16 cellular contexts compared by ENCODE assay signal in the genomic region with DNA sequence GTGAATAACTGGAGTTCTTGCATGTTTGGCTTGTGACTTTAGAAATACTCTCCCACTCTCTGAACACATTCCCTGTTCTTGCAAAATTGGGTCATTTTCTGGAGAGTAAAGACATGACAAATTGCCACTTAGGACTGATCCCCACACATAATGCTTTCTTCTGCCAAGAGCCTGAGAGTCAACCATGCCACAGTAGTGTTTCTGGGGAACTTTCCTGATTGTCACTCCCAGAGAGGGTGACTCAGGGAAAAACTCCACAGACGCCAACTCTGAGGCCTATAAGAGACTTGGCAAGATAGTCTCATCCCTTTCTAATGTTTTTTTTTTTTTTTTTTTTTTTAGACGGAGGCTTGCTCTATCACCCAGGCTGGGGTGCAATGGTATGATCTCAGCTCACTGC.
DNase-seq lines count a peak whose midpoint lies in the region; ATAC-seq and TF ChIP-seq lines count a peak whose summit lies in the region.
"Had no signal": no experiment of that assay in that cellular context is flagged by ENCODE, and none has a peak within 500 bp of the region (broad histone marks: within the 10 kb centered on the region; RNA-seq: fewer than 3 reads in every experiment).

No MANE protein-coding gene starts in this region.

- no peaks in the 10 kb centered on the region for H3K36me3 Mint-ChIP-seq in neural progenitor cell

- no peak for TF ChIP-seq POLR2A in adrenal gland (IDR thresholded peaks at IDR 0.05)

- no peaks in the 10 kb centered on the region for H3K36me3 ChIP-seq in adrenal gland (replicated peaks in 1 of 2)
- H3K36me3 ChIP-seq in neural progenitor cell = no peaks in the 10 kb centered on the region
- H3K36me3 ChIP-seq in subcutaneous abdominal adipose tissue (ENCODE audit: control insufficient read depth in 5 of 5, insufficient read depth in 5 of 5, low read length in 5 of 5) = no peaks in the 10 kb centered on the region

- peaks cover 10% of the 10 kb centered on the region for H3K27me3 Mint-ChIP-seq in neural progenitor cell (ENCODE audit: insufficient read depth, low read depth)

- no peaks in the 10 kb centered on the region for H3K9me3 Mint-ChIP-seq in neural progenitor cell
- H3K9me3 Mint-ChIP-seq: CD4-positive, alpha-beta T cell; GM23338; HFFc6 had no signal

- intact Hi-C loops in adrenal gland (cut with DNase I) = no loop called here

- no peak overlapping the region for H3K9ac ChIP-seq in neural progenitor cell
- no peak overlapping the region for H3K9ac ChIP-seq in subcutaneous abdominal adipose tissue (ENCODE audit: low read length in 5 of 5)

- H3K27me3 ChIP-seq in adrenal gland (no peaks in the 10 kb centered on the region), neural progenitor cell (no peaks in the 10 kb centered on the region), subcutaneous abdominal adipose tissue (ENCODE audit: control insufficient read depth in 5 of 5, insufficient read depth in 4 of 5, low read length in 5 of 5) (peaks cover 0 to 2% (median 0%) of the 10 kb centered on the region in 5 donors)

- H4K20me1 ChIP-seq in neural progenitor cell (ENCODE audit: low read depth) = no peaks in the 10 kb centered on the region

- H3K4me1 Mint-ChIP-seq in neural progenitor cell = peaks cover 7% of the 10 kb centered on the region
- H3K4me1 Mint-ChIP-seq: GM23338 had no signal

- H2AFZ ChIP-seq in neural progenitor cell (replicated peaks) = no peak overlapping the region
- H2AFZ ChIP-seq: GM23338 had no signal

- no peaks in the 10 kb centered on the region for H3K79me2 ChIP-seq in neural progenitor cell (ENCODE audit: low read depth)

- H3K4me3 ChIP-seq in adrenal gland (no peak overlapping the region), neural progenitor cell (no peak overlapping the region), subcutaneous abdominal adipose tissue (ENCODE audit: low read depth in 1 of 5, low read length in 5 of 5) (no peak overlapping the region)
- H3K4me3 ChIP-seq: GM23338 had no signal

- no peaks in the 10 kb centered on the region for H3F3A ChIP-seq in neural progenitor cell (ENCODE audit: low read depth)

- peak; percentile 31 to 77 (median 58) for DNase-seq in adrenal gland
- no peak for DNase-seq in neural progenitor cell (ENCODE audit: low spot score)
- DNase-seq in NCI-H1417 (lab: John Stamatoyannopoulos, UW) = no peak
- DNase-seq in NAMALWA (ENCODE audit: low spot score) = no peak
- DNase-seq: ACHN; AML-193; Caco-2; CD4-positive, alpha-beta T cell; H7; HFFc6; IMR-90 had no signal

- 30 to 56% (median 41%) methylated on average over 1 to 2 of the region's 2 CpGs for WGBS in adrenal gland, 4 donors

- H3K27ac Mint-ChIP-seq in neural progenitor cell = peak overlapping the region; percentile 26
- H3K27ac Mint-ChIP-seq: CD4-positive, alpha-beta T cell; GM23338; HFFc6 had no signal

- H3K4me3 Mint-ChIP-seq in neural progenitor cell = peak overlapping the region; percentile 36
- H3K4me3 Mint-ChIP-seq: CD4-positive, alpha-beta T cell; GM23338; HFFc6 had no signal

- no peaks in the 10 kb centered on the region for H3K4me1 ChIP-seq in adrenal gland (replicated peaks in 1 of 2)
- H3K4me1 ChIP-seq in neural progenitor cell = no peaks in the 10 kb centered on the region
- H3K4me1 ChIP-seq in subcutaneous abdominal adipose tissue (ENCODE audit: control insufficient read depth in 5 of 5, insufficient read depth in 5 of 5, low read length in 5 of 5) = peaks cover 0 to 10% (median 3%) of the 10 kb centered on the region in 5 donors
- H3K4me1 ChIP-seq: Caco-2 had no signal

- no peak for ATAC-seq in HG03469 (IDR thresholded peaks at IDR 0.05; ENCODE audit: unreplicated experiment)
- ATAC-seq: GM23338, HCT116 had no signal

- H3K4me2 ChIP-seq in neural progenitor cell = no peak overlapping the region
- H3K4me2 ChIP-seq: GM23338 had no signal

- TF ChIP-seq CTCF in adrenal gland (IDR thresholded peaks at IDR 0.05) (no peak), neural progenitor cell (IDR thresholded peaks at IDR 0.05) (no peak)

- H3K27ac ChIP-seq in adrenal gland = no peak overlapping the region
- H3K27ac ChIP-seq in neural progenitor cell = no peak overlapping the region
- peak overlapping the region; percentile 6 for H3K27ac ChIP-seq in subcutaneous abdominal adipose tissue (ENCODE audit: low read depth, low read length)
- H3K27ac ChIP-seq: C4-2B had no signal

- no peaks in the 10 kb centered on the region for H3K9me3 ChIP-seq in adrenal gland (replicated peaks in 1 of 3)
- no peaks in the 10 kb centered on the region for H3K9me3 ChIP-seq in neural progenitor cell (ENCODE audit: low read depth)
- no peaks in the 10 kb centered on the region for H3K9me3 ChIP-seq in subcutaneous abdominal adipose tissue (ENCODE audit: control insufficient read depth in 5 of 5, low read length in 5 of 5)
- H3K9me3 ChIP-seq: Caco-2 had no signal

Comparison
In these comparisons a context has a peak if more than half of its experiments do, and no peak if none do; other contexts are left out.
1. DNase-seq: peak in adrenal gland (7 of 7); none in neural progenitor cell (single experiment), NCI-H1417 (0 of 3) and NAMALWA (single experiment).